Comparison of ENCODE assay signal across 18 cellular contexts in genomic region chr17:1169471-1169908, GRCh38.
"Had no signal": no experiment of that assay in that cellular context is flagged by ENCODE, and none has a peak within 500 bp of the region (broad histone marks: within the 10 kb centered on the region; RNA-seq: fewer than 3 reads in every experiment).

No MANE protein-coding gene starts in this region.

- H3K27me3 ChIP-seq: esophagus squamous epithelium, right lobe of liver, suprapubic skin had no signal

- H3K4me3 ChIP-seq: coronary artery, esophagus squamous epithelium, lower lobe of right lung, right lobe of liver, suprapubic skin had no signal

- H3K9ac ChIP-seq: SK-N-SH had no signal

- H3K27me3 Mint-ChIP-seq: stimulated activated naive CD8-positive, alpha-beta T cell treated with anti-CD3 and anti-CD28 coated beads, Interleukin-15, Interleukin-2, amounts not matched to agents 100 ng/mL and 50 ng/mL, for 24 hours; T-cell had no signal

- H3K4me1 ChIP-seq: right lobe of liver had no signal

- H3K27ac Mint-ChIP-seq: mesothelial cell of epicardium; stimulated activated naive CD8-positive, alpha-beta T cell treated with anti-CD3 and anti-CD28 coated beads, Interleukin-15, Interleukin-2, amounts not matched to agents 100 ng/mL and 50 ng/mL, for 24 hours; T-cell; type B pancreatic cell had no signal

- H3K9me3 Mint-ChIP-seq: mesothelial cell of epicardium; stimulated activated naive CD8-positive, alpha-beta T cell treated with anti-CD3 and anti-CD28 coated beads, Interleukin-15, Interleukin-2, amounts not matched to agents 100 ng/mL and 50 ng/mL, for 24 hours; T-cell; type B pancreatic cell had no signal

- H3K9me3 ChIP-seq: esophagus squamous epithelium, lower lobe of right lung, right lobe of liver, SK-N-SH, suprapubic skin had no signal

- H3K27ac ChIP-seq: coronary artery, esophagus squamous epithelium, lower lobe of right lung, right lobe of liver, suprapubic skin had no signal

- H3K36me3 ChIP-seq: esophagus squamous epithelium, lower lobe of right lung, right lobe of liver had no signal

- H3K4me3 Mint-ChIP-seq: mesothelial cell of epicardium; stimulated activated naive CD8-positive, alpha-beta T cell treated with anti-CD3 and anti-CD28 coated beads, Interleukin-15, Interleukin-2, amounts not matched to agents 100 ng/mL and 50 ng/mL, for 24 hours; T-cell; type B pancreatic cell had no signal

- DNase-seq: activated CD4-positive, alpha-beta T cell treated with anti-CD3 and anti-CD28 coated beads, Interleukin-2, amount 50 U/mL, for 4 hours; activated CD4-positive, CD25-positive, alpha-beta regulatory T cell treated with anti-CD3 and anti-CD28 coated beads, Interleukin-2, amount 50 U/mL, for 72 hours; activated naive CD4-positive, alpha-beta T cell treated with Interleukin-2 at 50 U/mL for 16 hours; activated T-cell treated with anti-CD3 and anti-CD28 coated beads for 4 hours; central memory CD4-positive, alpha-beta T cell; effector CD4-positive, alpha-beta T cell; esophagus squamous epithelium; left cardiac atrium; lower lobe of right lung; right lobe of liver; T-cell; T1000 had no signal

- H3K36me3 Mint-ChIP-seq: type B pancreatic cell had no signal

- ATAC-seq: left cardiac atrium, lower lobe of right lung, right lobe of liver, T-cell had no signal
